Comparison of ENCODE assay signal across 1 cellular context in genomic region chr4:156294577-156294976, GRCh38.
TF ChIP-seq lines count a peak whose summit lies in the region.

No MANE protein-coding gene starts in this region.

TF ChIP-seq in HCT116, 20 proteins besides CTCF, POLR2A, EP300 and RAD21 (continued from another document):
- TF ChIP-seq ATF3 (IDR thresholded peaks at IDR 0.05), result peak; percentile 56; the same call in 1 of the 2 replicates
- TF ChIP-seq FOSL1 (IDR thresholded peaks at IDR 0.05; ENCODE audit: low read depth), result 0 out of 2 replicates have a peak, but pooled peaks have one; percentile 32
- no peak for TF ChIP-seq SIN3A (IDR thresholded peaks at IDR 0.05; ENCODE audit: low read depth)
- TF ChIP-seq POLR2AphosphoS5 (IDR thresholded peaks at IDR 0.05; ENCODE audit: low read depth, low read length), result no peak
- no peak; the same call in 1 of the 2 replicates for TF ChIP-seq MAX (IDR thresholded peaks at IDR 0.05)
- TF ChIP-seq REST (IDR thresholded peaks at IDR 0.05; ENCODE audit: low read depth), result no peak
